In the genomic region with DNA sequence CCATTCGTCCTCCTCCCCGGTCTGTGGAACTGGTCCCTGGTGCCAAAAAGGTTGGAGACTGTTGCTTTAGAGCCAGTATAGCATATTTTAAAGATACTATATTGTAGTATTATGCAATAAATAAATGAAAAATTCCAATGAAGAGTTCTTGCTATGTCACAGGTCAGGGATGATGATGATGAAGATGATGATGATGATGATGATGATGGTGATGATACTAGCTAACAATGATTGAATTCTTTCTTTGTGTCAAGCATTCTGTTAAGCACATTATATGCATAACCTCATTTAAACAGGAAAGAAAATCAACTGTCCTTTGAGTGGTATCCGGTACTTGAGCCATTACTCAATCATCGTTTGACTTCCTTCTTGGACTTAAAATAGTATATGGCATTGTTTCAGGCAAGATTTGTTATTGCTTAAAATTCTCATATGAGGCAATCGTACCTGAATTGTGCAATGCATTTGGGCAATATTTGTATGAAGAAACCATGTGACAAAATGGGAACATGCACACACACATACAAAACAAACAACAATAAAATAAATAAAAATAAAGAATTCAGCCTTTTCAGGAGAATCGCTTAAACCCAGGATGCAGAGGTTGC, we compare ENCODE assay signal across 15 cellular contexts. TPM values are rescaled to one million over a fixed set of nuclear protein-coding genes. Genes with fewer than 3 reads are reported as not detected.
DNase-seq lines count a peak whose midpoint lies in the region; ATAC-seq and TF ChIP-seq lines count a peak whose summit lies in the region.
"Had no signal": no experiment of that assay in that cellular context is flagged by ENCODE, and none has a peak within 500 bp of the region (broad histone marks: within the 10 kb centered on the region; RNA-seq: fewer than 3 reads in every experiment).

No MANE protein-coding gene starts in this region.

- H3K36me3 ChIP-seq in lower lobe of right lung = no peaks in the 10 kb centered on the region
- H3K36me3 ChIP-seq: prostate gland had no signal

- H3K9me3 ChIP-seq in lower lobe of right lung = peaks cover 4% of the 10 kb centered on the region
- H3K9me3 ChIP-seq: prostate gland had no signal

- no peaks in the 10 kb centered on the region for H3K27me3 ChIP-seq in lower lobe of right lung (ENCODE audit: low read depth)

- ATAC-seq in Right ventricle myocardium inferior (peak; percentile 37), lower lobe of right lung (peak; percentile 82 to 84), HG03457 (IDR thresholded peaks at IDR 0.05; ENCODE audit: unreplicated experiment) (no peak)
- ATAC-seq: activated CD8-positive, alpha-beta T cell treated with anti-CD3 and anti-CD28 coated beads, Interleukin-2, amount 10 ng/mL, durations not matched to agents 7 days and 5 days had no signal

- DNase-seq in Right ventricle myocardium inferior (ENCODE audit: missing footprints) (no peak), cardiac septum (ENCODE audit: low spot score) (no peak), epithelial cell of esophagus (ENCODE audit: low read depth) (peak; percentile 90), lower lobe of right lung (no peak), hepatic stellate cell (ENCODE audit: low spot score) (no peak), RKO (ENCODE audit: low spot score) (no peak), NCI-H345 treated with DMSO at 0.1 percent for 48 hours (lab: John Stamatoyannopoulos, UW; ENCODE audit: unreplicated experiment) (no peak)
- DNase-seq: activated CD8-positive, alpha-beta T cell treated with anti-CD3 and anti-CD28 coated beads, Interleukin-2, amount 10 ng/mL, durations not matched to agents 7 days and 5 days; activated naive CD4-positive, alpha-beta T cell treated with anti-CD3 and anti-CD28 coated beads, Interleukin-2, amount 10 ng/mL, durations not matched to agents 7 days and 5 days; H9; mesendoderm; NCI-H1694 had no signal

- H3K27ac ChIP-seq in lower lobe of right lung = peak overlapping the region; percentile 66
- H3K27ac ChIP-seq: 22Rv1, prostate gland had no signal

- TF ChIP-seq CTCF in epithelial cell of esophagus (IDR thresholded peaks at IDR 0.05; ENCODE audit: insufficient read depth, low read depth, low read length, missing control alignments) (no peak), lower lobe of right lung (IDR thresholded peaks at IDR 0.05) (no peak)

- intact Hi-C loops in Right ventricle myocardium inferior (cut with DNase I) = no loop called here
- intact Hi-C loops in cardiac septum (cut with DNase I) = no loop called here
- intact Hi-C loops in lower lobe of right lung (cut with DNase I) = no loop called here

- no peak overlapping the region for H3K4me3 ChIP-seq in epithelial cell of esophagus (ENCODE audit: low read length)
- no peak overlapping the region for H3K4me3 ChIP-seq in lower lobe of right lung
- H3K4me3 ChIP-seq: prostate gland had no signal

- H3K4me1 ChIP-seq in lower lobe of right lung = peaks cover 33% of the 10 kb centered on the region
- H3K4me1 ChIP-seq: prostate gland had no signal

RNA-seq across cellular contexts. Expression of a gene that starts 22.8 kb away (rescaled TPM):
- total RNA-seq in Right ventricle myocardium inferior = 4.4 TPM
- 5.1 TPM for total RNA-seq in cardiac septum
- 102 TPM for total RNA-seq in lower lobe of right lung

Comparison
In these comparisons a context has a peak if more than half of its experiments do, and no peak if none do; other contexts are left out.
1. RNA of a gene that starts 22.8 kb away (total RNA-seq): 102 TPM in lower lobe of right lung (single experiment); 5.1 TPM in cardiac septum (single experiment) and 4.4 TPM in Right ventricle myocardium inferior (single experiment); every median in the first group is over 10 times any median in the second.